Comparison of ENCODE assay signal across 1 cellular context in the genomic region with DNA sequence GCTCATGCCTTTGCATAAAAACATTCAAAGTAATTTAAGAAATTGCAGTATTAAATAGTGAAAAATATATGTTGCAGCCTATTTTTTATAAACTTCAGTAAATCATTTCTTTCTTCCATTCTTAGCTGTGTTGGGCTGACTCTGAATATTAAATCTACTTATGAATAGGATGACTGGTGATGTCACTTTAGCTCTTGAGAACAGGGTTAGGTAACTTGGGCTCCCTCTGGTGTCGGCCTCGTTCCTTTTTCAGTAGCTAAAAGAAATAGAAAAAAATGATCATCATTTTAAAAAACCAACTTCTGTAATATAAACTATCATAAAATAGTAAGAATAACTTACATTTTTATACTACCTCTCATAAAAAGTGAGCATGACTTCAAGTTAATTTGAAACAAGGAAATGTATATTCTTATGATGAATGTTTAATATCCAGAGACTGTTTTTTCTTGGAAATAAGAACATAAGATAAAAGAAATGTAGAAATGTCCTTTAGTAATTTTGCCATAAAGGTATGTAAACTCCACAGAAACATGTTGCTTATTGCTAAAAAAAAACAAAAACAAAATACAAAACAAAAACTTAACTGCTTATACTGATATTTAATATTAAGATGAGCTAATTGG.
TF ChIP-seq lines count a peak whose summit lies in the region.

No MANE protein-coding gene starts in this region.

TF ChIP-seq in K562, 482 proteins besides CTCF, POLR2A, EP300 and RAD21 (continued from another document and continues in another):
- TF ChIP-seq ZNF407 (IDR thresholded peaks at IDR 0.05; ENCODE audit: low read depth) (no peak), SMARCA4 (IDR thresholded peaks at IDR 0.05) (no peak), PTRF (tag; IDR thresholded peaks at IDR 0.05) (no peak), SREBF1 (IDR thresholded peaks at IDR 0.05; ENCODE audit: borderline replicate concordance, low read depth, low read length) (no peak), HOXB6 (CRISPR knock-in tag; IDR thresholded peaks at IDR 0.05; ENCODE audit: borderline replicate concordance) (no peak), ZNF655 (CRISPR knock-in tag; IDR thresholded peaks at IDR 0.05) (no peak), CBFA2T3 (IDR thresholded peaks at IDR 0.05) (no peak), THRB (CRISPR knock-in tag; conservative IDR thresholded peaks at IDR 0.05) (no peak), HNRNPH1 (optimal IDR thresholded peaks at IDR 0.05; ENCODE audit: low read depth, low read length) (no peak), SIN3B (IDR thresholded peaks at IDR 0.05; ENCODE audit: low read depth) (no peak), ZNF282 (CRISPR knock-in tag; IDR thresholded peaks at IDR 0.05) (no peak), ZNF561 (CRISPR knock-in tag; conservative IDR thresholded peaks at IDR 0.05) (no peak), ZBTB12 (CRISPR knock-in tag; IDR thresholded peaks at IDR 0.05) (no peak)
- TF ChIP-seq, protein P1, sequence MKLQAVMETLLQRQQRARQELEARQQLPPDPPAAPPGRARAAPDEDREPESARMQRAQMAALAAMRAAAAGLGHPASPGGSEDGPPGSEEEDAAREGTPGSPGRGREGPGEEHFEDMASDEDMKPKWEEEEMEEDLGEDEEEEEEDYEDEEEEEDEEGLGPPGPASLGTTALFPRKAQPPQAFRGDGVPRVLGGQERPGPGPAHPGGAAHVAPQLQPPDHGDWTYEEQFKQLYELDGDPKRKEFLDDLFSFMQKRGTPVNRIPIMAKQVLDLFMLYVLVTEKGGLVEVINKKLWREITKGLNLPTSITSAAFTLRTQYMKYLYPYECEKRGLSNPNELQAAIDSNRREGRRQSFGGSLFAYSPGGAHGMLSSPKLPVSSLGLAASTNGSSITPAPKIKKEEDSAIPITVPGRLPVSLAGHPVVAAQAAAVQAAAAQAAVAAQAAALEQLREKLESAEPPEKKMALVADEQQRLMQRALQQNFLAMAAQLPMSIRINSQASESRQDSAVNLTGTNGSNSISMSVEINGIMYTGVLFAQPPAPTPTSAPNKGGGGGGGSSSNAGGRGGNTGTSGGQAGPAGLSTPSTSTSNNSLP (IDR thresholded peaks at IDR 0.05; ENCODE audit: borderline replicate concordance, low read depth, low read length), result no peak
- TF ChIP-seq, protein P2, sequence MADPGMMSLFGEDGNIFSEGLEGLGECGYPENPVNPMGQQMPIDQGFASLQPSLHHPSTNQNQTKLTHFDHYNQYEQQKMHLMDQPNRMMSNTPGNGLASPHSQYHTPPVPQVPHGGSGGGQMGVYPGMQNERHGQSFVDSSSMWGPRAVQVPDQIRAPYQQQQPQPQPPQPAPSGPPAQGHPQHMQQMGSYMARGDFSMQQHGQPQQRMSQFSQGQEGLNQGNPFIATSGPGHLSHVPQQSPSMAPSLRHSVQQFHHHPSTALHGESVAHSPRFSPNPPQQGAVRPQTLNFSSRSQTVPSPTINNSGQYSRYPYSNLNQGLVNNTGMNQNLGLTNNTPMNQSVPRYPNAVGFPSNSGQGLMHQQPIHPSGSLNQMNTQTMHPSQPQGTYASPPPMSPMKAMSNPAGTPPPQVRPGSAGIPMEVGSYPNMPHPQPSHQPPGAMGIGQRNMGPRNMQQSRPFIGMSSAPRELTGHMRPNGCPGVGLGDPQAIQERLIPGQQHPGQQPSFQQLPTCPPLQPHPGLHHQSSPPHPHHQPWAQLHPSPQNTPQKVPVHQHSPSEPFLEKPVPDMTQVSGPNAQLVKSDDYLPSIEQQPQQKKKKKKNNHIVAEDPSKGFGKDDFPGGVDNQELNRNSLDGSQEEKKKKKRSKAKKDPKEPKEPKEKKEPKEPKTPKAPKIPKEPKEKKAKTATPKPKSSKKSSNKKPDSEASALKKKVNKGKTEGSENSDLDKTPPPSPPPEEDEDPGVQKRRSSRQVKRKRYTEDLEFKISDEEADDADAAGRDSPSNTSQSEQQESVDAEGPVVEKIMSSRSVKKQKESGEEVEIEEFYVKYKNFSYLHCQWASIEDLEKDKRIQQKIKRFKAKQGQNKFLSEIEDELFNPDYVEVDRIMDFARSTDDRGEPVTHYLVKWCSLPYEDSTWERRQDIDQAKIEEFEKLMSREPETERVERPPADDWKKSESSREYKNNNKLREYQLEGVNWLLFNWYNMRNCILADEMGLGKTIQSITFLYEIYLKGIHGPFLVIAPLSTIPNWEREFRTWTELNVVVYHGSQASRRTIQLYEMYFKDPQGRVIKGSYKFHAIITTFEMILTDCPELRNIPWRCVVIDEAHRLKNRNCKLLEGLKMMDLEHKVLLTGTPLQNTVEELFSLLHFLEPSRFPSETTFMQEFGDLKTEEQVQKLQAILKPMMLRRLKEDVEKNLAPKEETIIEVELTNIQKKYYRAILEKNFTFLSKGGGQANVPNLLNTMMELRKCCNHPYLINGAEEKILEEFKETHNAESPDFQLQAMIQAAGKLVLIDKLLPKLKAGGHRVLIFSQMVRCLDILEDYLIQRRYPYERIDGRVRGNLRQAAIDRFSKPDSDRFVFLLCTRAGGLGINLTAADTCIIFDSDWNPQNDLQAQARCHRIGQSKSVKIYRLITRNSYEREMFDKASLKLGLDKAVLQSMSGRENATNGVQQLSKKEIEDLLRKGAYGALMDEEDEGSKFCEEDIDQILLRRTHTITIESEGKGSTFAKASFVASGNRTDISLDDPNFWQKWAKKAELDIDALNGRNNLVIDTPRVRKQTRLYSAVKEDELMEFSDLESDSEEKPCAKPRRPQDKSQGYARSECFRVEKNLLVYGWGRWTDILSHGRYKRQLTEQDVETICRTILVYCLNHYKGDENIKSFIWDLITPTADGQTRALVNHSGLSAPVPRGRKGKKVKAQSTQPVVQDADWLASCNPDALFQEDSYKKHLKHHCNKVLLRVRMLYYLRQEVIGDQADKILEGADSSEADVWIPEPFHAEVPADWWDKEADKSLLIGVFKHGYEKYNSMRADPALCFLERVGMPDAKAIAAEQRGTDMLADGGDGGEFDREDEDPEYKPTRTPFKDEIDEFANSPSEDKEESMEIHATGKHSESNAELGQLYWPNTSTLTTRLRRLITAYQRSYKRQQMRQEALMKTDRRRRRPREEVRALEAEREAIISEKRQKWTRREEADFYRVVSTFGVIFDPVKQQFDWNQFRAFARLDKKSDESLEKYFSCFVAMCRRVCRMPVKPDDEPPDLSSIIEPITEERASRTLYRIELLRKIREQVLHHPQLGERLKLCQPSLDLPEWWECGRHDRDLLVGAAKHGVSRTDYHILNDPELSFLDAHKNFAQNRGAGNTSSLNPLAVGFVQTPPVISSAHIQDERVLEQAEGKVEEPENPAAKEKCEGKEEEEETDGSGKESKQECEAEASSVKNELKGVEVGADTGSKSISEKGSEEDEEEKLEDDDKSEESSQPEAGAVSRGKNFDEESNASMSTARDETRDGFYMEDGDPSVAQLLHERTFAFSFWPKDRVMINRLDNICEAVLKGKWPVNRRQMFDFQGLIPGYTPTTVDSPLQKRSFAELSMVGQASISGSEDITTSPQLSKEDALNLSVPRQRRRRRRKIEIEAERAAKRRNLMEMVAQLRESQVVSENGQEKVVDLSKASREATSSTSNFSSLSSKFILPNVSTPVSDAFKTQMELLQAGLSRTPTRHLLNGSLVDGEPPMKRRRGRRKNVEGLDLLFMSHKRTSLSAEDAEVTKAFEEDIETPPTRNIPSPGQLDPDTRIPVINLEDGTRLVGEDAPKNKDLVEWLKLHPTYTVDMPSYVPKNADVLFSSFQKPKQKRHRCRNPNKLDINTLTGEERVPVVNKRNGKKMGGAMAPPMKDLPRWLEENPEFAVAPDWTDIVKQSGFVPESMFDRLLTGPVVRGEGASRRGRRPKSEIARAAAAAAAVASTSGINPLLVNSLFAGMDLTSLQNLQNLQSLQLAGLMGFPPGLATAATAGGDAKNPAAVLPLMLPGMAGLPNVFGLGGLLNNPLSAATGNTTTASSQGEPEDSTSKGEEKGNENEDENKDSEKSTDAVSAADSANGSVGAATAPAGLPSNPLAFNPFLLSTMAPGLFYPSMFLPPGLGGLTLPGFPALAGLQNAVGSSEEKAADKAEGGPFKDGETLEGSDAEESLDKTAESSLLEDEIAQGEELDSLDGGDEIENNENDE (IDR thresholded peaks at IDR 0.05; ENCODE audit: low read depth, low read length), result no peak
- TF ChIP-seq, protein P3, sequence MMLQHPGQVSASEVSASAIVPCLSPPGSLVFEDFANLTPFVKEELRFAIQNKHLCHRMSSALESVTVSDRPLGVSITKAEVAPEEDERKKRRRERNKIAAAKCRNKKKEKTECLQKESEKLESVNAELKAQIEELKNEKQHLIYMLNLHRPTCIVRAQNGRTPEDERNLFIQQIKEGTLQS (IDR thresholded peaks at IDR 0.05), result peak; percentile 46
- TF ChIP-seq, protein P3 (CRISPR knock-in tag; conservative IDR thresholded peaks at IDR 0.05), result no peak
- TF ChIP-seq, protein P4, sequence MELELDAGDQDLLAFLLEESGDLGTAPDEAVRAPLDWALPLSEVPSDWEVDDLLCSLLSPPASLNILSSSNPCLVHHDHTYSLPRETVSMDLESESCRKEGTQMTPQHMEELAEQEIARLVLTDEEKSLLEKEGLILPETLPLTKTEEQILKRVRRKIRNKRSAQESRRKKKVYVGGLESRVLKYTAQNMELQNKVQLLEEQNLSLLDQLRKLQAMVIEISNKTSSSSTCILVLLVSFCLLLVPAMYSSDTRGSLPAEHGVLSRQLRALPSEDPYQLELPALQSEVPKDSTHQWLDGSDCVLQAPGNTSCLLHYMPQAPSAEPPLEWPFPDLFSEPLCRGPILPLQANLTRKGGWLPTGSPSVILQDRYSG (tag; conservative IDR thresholded peaks at IDR 0.05; ENCODE audit: low read depth), result no peak
